1 cellular context compared by ENCODE assay signal in the genomic region with DNA sequence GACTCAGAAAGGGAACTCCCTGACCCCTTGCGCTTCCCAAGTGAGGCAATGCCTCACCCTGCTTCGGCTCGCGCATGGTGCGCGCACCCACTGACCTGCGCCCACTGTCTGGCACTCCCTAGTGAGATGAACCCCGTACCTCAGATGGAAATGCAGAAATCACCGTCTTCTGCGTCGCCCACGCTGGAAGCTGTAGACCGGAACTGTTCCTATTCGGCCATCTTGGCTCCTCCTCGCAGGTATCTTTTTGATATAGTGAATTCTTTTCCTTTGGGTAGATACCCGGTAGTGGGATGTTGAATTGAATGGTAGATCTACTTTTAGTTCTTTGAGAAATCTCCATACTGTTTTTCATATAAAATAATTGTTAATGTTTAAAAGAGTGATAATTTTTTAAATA. TPM values are rescaled to one million over a fixed set of nuclear protein-coding genes. Genes with fewer than 3 reads are reported as not detected.
"Had no signal": no experiment of that assay in that cellular context is flagged by ENCODE, and none has a peak within 500 bp of the region (broad histone marks: within the 10 kb centered on the region; RNA-seq: fewer than 3 reads in every experiment).

No MANE protein-coding gene starts in this region.

RNA-seq across cellular contexts. Expression of gene CENPE, which starts 57.9 kb away (rescaled TPM):
- total RNA-seq: ascending aorta had no signal
